Comparison of ENCODE assay signal across 1 cellular context in genomic region chr7:158618745-158619140, GRCh38.
TF ChIP-seq lines count a peak whose summit lies in the region.

No MANE protein-coding gene starts in this region.

TF ChIP-seq in K562, 482 proteins besides CTCF, POLR2A, EP300 and RAD21:
- TF ChIP-seq LCOR (CRISPR knock-in tag; IDR thresholded peaks at IDR 0.05), result no peak
- TF ChIP-seq ZNF707 (CRISPR knock-in tag; conservative IDR thresholded peaks at IDR 0.05), result no peak
- TF ChIP-seq NCOA6 (IDR thresholded peaks at IDR 0.05), result no peak
- no peak for TF ChIP-seq SMARCC2 (IDR thresholded peaks at IDR 0.05; ENCODE audit: low read depth)
- TF ChIP-seq ATF2 (CRISPR knock-in tag; IDR thresholded peaks at IDR 0.05), result no peak
- no peak for TF ChIP-seq NFIX (CRISPR knock-in tag; IDR thresholded peaks at IDR 0.05; ENCODE audit: low read depth)
- TF ChIP-seq JUND (IDR thresholded peaks at IDR 0.05; ENCODE audit: borderline replicate concordance, low read depth, low read length), result no peak
- TF ChIP-seq JUND (tag; IDR thresholded peaks at IDR 0.05; ENCODE audit: borderline replicate concordance, low read depth, low read length), result 0 out of 3 replicates have a peak, but pooled peaks have one; percentile 20
- peak; percentile 42; the same call in 1 of the 2 replicates for TF ChIP-seq NFE2 (IDR thresholded peaks at IDR 0.05; ENCODE audit: low read depth)
- TF ChIP-seq SRF (CRISPR knock-in tag; IDR thresholded peaks at IDR 0.05), result 0 out of 4 replicates have a peak, but pooled peaks of 1 of the 2 experiments have one; percentile 30
- no peak for TF ChIP-seq TAF7 (tag; IDR thresholded peaks at IDR 0.05)
- TF ChIP-seq BCOR (IDR thresholded peaks at IDR 0.05), result peak; percentile 37; the same call in 1 of the 2 replicates
- 0 out of 2 replicates have a peak, but pooled peaks have one; percentile 18 for TF ChIP-seq MAFK (IDR thresholded peaks at IDR 0.05; ENCODE audit: low read length)
- peak; percentile 5; the same call in 1 of the 2 replicates for TF ChIP-seq POLR2AphosphoS5 (IDR thresholded peaks at IDR 0.05; ENCODE audit: control insufficient read depth, insufficient read depth, low read depth, low read length)
- no peak for TF ChIP-seq ZFPM2 (CRISPR knock-in tag; IDR thresholded peaks at IDR 0.05)
- TF ChIP-seq PTTG1 (tag; IDR thresholded peaks at IDR 0.05; ENCODE audit: low read depth), result no peak
- TF ChIP-seq ZNF347 (CRISPR knock-in tag; IDR thresholded peaks at IDR 0.05; ENCODE audit: low read depth), result no peak
- no peak for TF ChIP-seq GABPA (tag; conservative IDR thresholded peaks at IDR 0.05; ENCODE audit: low read depth)
- TF ChIP-seq ZBTB49 (CRISPR knock-in tag; IDR thresholded peaks at IDR 0.05; ENCODE audit: borderline replicate concordance), result no peak
- no peak for TF ChIP-seq ZNF699 (CRISPR knock-in tag; IDR thresholded peaks at IDR 0.05; ENCODE audit: insufficient replicate concordance)
- 0 out of 4 replicates have a peak, but pooled peaks of 1 of the 2 experiments have one; percentile 4 for TF ChIP-seq KDM1A (IDR thresholded peaks at IDR 0.05)
- no peak for TF ChIP-seq ZNF217 (CRISPR knock-in tag; IDR thresholded peaks at IDR 0.05)
- 0 out of 2 replicates have a peak, but pooled peaks have one; percentile 11 for TF ChIP-seq ZNF766 (CRISPR knock-in tag; conservative IDR thresholded peaks at IDR 0.05)
- 0 out of 2 replicates have a peak, but pooled peaks have one; percentile 26 for TF ChIP-seq HNRNPUL1 (IDR thresholded peaks at IDR 0.05; ENCODE audit: low read length)
- 0 out of 2 replicates have a peak, but pooled peaks have one; percentile 28 for TF ChIP-seq HMBOX1 (IDR thresholded peaks at IDR 0.05)
- peak; percentile 87 for TF ChIP-seq ZNF146 (CRISPR knock-in tag; IDR thresholded peaks at IDR 0.05; ENCODE audit: unreplicated experiment)
- TF ChIP-seq ZNF316 (IDR thresholded peaks at IDR 0.05), result peak; percentile 62; the same call in 1 of the 2 replicates
- no peak for TF ChIP-seq SMARCA4 (IDR thresholded peaks at IDR 0.05)
- 0 out of 2 replicates have a peak, but pooled peaks have one; percentile 7 for TF ChIP-seq ZKSCAN8 (CRISPR knock-in tag; IDR thresholded peaks at IDR 0.05)
- TF ChIP-seq SMARCA5 (IDR thresholded peaks at IDR 0.05), result peak; percentile 66; the same call in 1 of the 2 replicates
- no peak for TF ChIP-seq RBBP5 (IDR thresholded peaks at IDR 0.05; ENCODE audit: borderline replicate concordance, insufficient read depth, low read length, poor library complexity, severe bottlenecking)
